ENCODE assay signal across 8 cellular contexts in genomic region chr6:73515204-73516101, GRCh38. TPM values are rescaled to one million over a fixed set of nuclear protein-coding genes. Genes with fewer than 3 reads are reported as not detected.
DNase-seq lines count a peak whose midpoint lies in the region; ATAC-seq and TF ChIP-seq lines count a peak whose summit lies in the region.

No MANE protein-coding gene starts in this region.

- intact Hi-C loops in esophagus squamous epithelium (cut with DNase I) = no loop called here

- H3K4me3 Mint-ChIP-seq in activated CD8-positive, alpha-beta T cell treated with anti-CD3 and anti-CD28 coated beads, Interleukin-2, amount 10 ng/mL, durations not matched to agents 7 days and 5 days = peak overlapping the region; percentile 70
- H3K4me3 Mint-ChIP-seq in nephron = peak overlapping the region; percentile 50 to 76 (median 72)

- no peaks in the 10 kb centered on the region for H3K27me3 Mint-ChIP-seq in activated CD8-positive, alpha-beta T cell treated with anti-CD3 and anti-CD28 coated beads, Interleukin-2, amount 10 ng/mL, durations not matched to agents 7 days and 5 days (ENCODE audit: low read depth)
- H3K27me3 Mint-ChIP-seq in nephron (ENCODE audit: low read depth) = no peaks in the 10 kb centered on the region

- peaks cover 0 to 56% (median 33%) of the 10 kb centered on the region in 3 donors for H3K4me1 ChIP-seq in esophagus squamous epithelium

- POLR2A ChIA-PET in activated CD8-positive, alpha-beta T cell treated with anti-CD3 and anti-CD28 coated beads, Interleukin-2, amount 10 ng/mL, durations not matched to agents 7 days and 5 days (lab: Charles Lee) = interaction anchor here (0.6 to 13.1 kb wide), 12 partner anchors 7 to 137 kb away, joined by 3 to 166 read pairs (median 5); partner anchors contain the start of genes CGAS and SLC17A5

- peak overlapping the region in 1 of 4 donors; percentile 31 for H3K4me3 ChIP-seq in esophagus squamous epithelium

- peak overlapping the region; percentile 76 for H3K27ac Mint-ChIP-seq in activated CD8-positive, alpha-beta T cell treated with anti-CD3 and anti-CD28 coated beads, Interleukin-2, amount 10 ng/mL, durations not matched to agents 7 days and 5 days
- peak overlapping the region; percentile 67 to 93 (median 92) for H3K27ac Mint-ChIP-seq in nephron

- H3K36me3 Mint-ChIP-seq in activated CD8-positive, alpha-beta T cell treated with anti-CD3 and anti-CD28 coated beads, Interleukin-2, amount 10 ng/mL, durations not matched to agents 7 days and 5 days (ENCODE audit: low read depth) = peaks cover 65% of the 10 kb centered on the region
- H3K36me3 Mint-ChIP-seq in nephron (ENCODE audit: low read depth) = peaks cover 56% of the 10 kb centered on the region

- peak; percentile 36 to 76 (median 62) for TF ChIP-seq CTCF in esophagus squamous epithelium (IDR thresholded peaks at IDR 0.05)
- peak; percentile 59 to 76 (median 69) for TF ChIP-seq CTCF in nephron (IDR thresholded peaks at IDR 0.05; ENCODE audit: unreplicated experiment in 3 of 3)

- H3K9me3 ChIP-seq in esophagus squamous epithelium = no peaks in the 10 kb centered on the region

- TF ChIP-seq POLR2A in esophagus squamous epithelium (IDR thresholded peaks at IDR 0.05) = no peak

- H3K4me1 Mint-ChIP-seq in activated CD8-positive, alpha-beta T cell treated with anti-CD3 and anti-CD28 coated beads, Interleukin-2, amount 10 ng/mL, durations not matched to agents 7 days and 5 days (ENCODE audit: low read depth) = peaks cover 38% of the 10 kb centered on the region
- peaks cover 31% of the 10 kb centered on the region for H3K4me1 Mint-ChIP-seq in nephron

- ATAC-seq in GM18519 (IDR thresholded peaks at IDR 0.05; ENCODE audit: low FRiP score, unreplicated experiment) (peak; percentile 27), HG03025 (IDR thresholded peaks at IDR 0.05; ENCODE audit: low FRiP score, unreplicated experiment) (peak; percentile 51)
- ATAC-seq in activated CD8-positive, alpha-beta T cell treated with anti-CD3 and anti-CD28 coated beads, Interleukin-2, amount 10 ng/mL, durations not matched to agents 7 days and 5 days = peak; percentile 5

- WGBS in esophagus squamous epithelium, 2 donors = 20 to 25% methylated on average over 4 of the region's 4 CpGs

- CTCF ChIA-PET in activated CD8-positive, alpha-beta T cell treated with anti-CD3 and anti-CD28 coated beads, Interleukin-2, amount 10 ng/mL, durations not matched to agents 7 days and 5 days (lab: Charles Lee) = interaction anchor here (0.6 to 8.6 kb wide), 24 partner anchors 8 to 218 kb away, joined by 3 to 157 read pairs (median 6); partner anchors contain the start of genes MTO1 and SLC17A5

- no peaks in the 10 kb centered on the region for H3K27me3 ChIP-seq in esophagus squamous epithelium

- DNase-seq in CD1c-positive myeloid dendritic cell (ENCODE audit: extremely low spot score) (peak; percentile 83), NCI-H2227 treated with DMSO at 0.1 percent for 48 hours (lab: John Stamatoyannopoulos, UW) (peak; percentile 17), esophagus squamous epithelium (lab: John Stamatoyannopoulos, UW) (no peak), iPS-NIHi11 (ENCODE audit: low spot score) (no peak)
- peak; percentile 77 for DNase-seq in activated CD8-positive, alpha-beta T cell treated with anti-CD3 and anti-CD28 coated beads, Interleukin-2, amount 10 ng/mL, durations not matched to agents 7 days and 5 days

- H3K9me3 Mint-ChIP-seq in activated CD8-positive, alpha-beta T cell treated with anti-CD3 and anti-CD28 coated beads, Interleukin-2, amount 10 ng/mL, durations not matched to agents 7 days and 5 days (ENCODE audit: insufficient read depth) = no peaks in the 10 kb centered on the region
- H3K9me3 Mint-ChIP-seq in nephron = no peaks in the 10 kb centered on the region

- H3K27ac ChIP-seq in esophagus squamous epithelium = peak overlapping the region; percentile 20 to 74 (median 60)

- peaks cover 9 to 66% (median 27%) of the 10 kb centered on the region in 3 donors for H3K36me3 ChIP-seq in esophagus squamous epithelium

RNA-seq across cellular contexts. Expression of gene EEF1A1, which starts 5.4 kb away (rescaled TPM):
- total RNA-seq in activated CD8-positive, alpha-beta T cell treated with anti-CD3 and anti-CD28 coated beads, Interleukin-2, amount 10 ng/mL, durations not matched to agents 7 days and 5 days = 1,000 to 10,000 TPM; 7,075 to 7,486 TPM
- total RNA-seq in esophagus squamous epithelium = over 10,000 TPM in 1 of 4 donors, 1,000 to 10,000 TPM in 3; 4,136 to 11,610 (median 7,059) TPM

RNA-seq across cellular contexts. Expression of gene MTO1, which starts 53.9 kb away (rescaled TPM):
- 10 to 100 TPM; 51.7 to 54.3 TPM for total RNA-seq in activated CD8-positive, alpha-beta T cell treated with anti-CD3 and anti-CD28 coated beads, Interleukin-2, amount 10 ng/mL, durations not matched to agents 7 days and 5 days
- 10 to 100 TPM; 19.5 to 27.8 (median 24.3) TPM for total RNA-seq in esophagus squamous epithelium

Comparison
In these comparisons a context has a peak if more than half of its experiments do, and no peak if none do; other contexts are left out.
1. DNase-seq: peak in CD1c-positive myeloid dendritic cell (single experiment), NCI-H2227 treated with DMSO at 0.1 percent for 48 hours (single experiment) and activated CD8-positive, alpha-beta T cell treated with anti-CD3 and anti-CD28 coated beads, Interleukin-2, amount 10 ng/mL, durations not matched to agents 7 days and 5 days (single experiment); none in esophagus squamous epithelium (single experiment) and iPS-NIHi11 (single experiment).
2. Peak in every context shown above with its lines, with median percentiles within 50 percentile points of each other: ATAC-seq.